7 cellular contexts compared by ENCODE assay signal in the genomic region with DNA sequence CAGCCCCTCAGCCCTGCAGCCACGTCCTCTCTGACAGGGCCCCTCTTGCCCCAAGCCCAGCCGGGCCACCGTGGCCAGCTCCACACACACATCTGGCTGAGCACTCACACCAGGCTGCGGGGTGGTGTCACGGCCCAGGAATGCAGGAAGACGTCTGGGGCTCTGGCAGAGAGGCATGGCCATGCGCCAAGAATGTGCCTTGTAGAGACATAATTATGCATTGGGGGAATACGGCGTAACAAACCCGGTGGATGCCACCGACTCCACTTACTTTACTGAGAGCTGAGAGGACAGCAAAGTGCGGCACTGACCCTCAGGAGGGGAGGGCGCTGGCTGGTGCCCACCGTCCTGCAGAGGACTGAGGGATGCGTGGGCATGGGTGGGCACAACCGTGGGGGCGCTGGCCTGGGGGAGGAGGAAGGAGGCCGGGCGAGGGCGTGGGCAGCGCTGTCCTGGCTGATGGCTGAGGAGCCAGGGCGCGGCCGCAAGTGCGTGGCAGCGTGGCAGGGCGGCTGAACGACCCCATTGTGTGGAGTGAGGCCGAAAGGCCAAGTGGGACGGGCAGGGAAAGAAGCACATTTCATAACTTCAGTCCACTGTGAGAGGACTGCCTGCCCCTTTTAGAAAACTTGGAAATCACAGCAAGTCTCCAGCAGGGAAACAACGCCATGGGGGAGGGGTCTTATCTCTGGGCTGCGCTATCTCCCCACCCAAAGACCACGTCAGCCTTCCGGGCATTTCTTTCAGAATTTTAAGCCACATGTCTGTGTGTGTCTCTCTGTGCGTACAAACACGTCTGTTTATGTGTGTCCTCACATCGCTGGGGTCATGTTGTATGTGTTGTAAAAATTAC. TPM values are rescaled to one million over a fixed set of nuclear protein-coding genes. Genes with fewer than 3 reads are reported as not detected.
DNase-seq lines count a peak whose midpoint lies in the region; ATAC-seq and TF ChIP-seq lines count a peak whose summit lies in the region.

No MANE protein-coding gene starts in this region.

- ATAC-seq in upper lobe of left lung (ENCODE audit: low FRiP score in 2 of 2) = peak; percentile 80 to 86

- H3K9me3 ChIP-seq in upper lobe of left lung = no peaks in the 10 kb centered on the region

- peaks cover 3 to 13% (median 6%) of the 10 kb centered on the region in 5 experiments for H3K9me3 Mint-ChIP-seq in brain

- peak overlapping the region in 3 of 4 donors; percentile 24 to 38 (median 37) for H3K4me3 ChIP-seq in upper lobe of left lung

- 28 to 41% methylated on average over 30 to 37 of the region's 37 CpGs for WGBS in upper lobe of left lung, 2 donors

- H3K27me3 ChIP-seq in upper lobe of left lung = no peaks in the 10 kb centered on the region

- H3K4me1 ChIP-seq in upper lobe of left lung = peaks cover 19 to 40% (median 21%) of the 10 kb centered on the region in 4 donors

- H3K27ac Mint-ChIP-seq in brain = peak overlapping the region in 3 of 5 experiments; percentile 8 to 88 (median 25)

- DNase-seq in LoVo (ENCODE audit: low spot score) = peak; percentile 93
- peak; percentile 74 for DNase-seq in left kidney (ENCODE audit: low read depth, low spot score)
- peak; percentile 90 to 93 for DNase-seq in upper lobe of left lung
- DNase-seq in SKM-1 (lab: John Stamatoyannopoulos, UW; ENCODE audit: unreplicated experiment) = no peak
- no peak for DNase-seq in T-helper 9 cell
- no peak for DNase-seq in activated naive CD4-positive, alpha-beta T cell treated with anti-CD3 and anti-CD28 coated beads, Interleukin-2, amount 50 U/mL, for 16 hours

- TF ChIP-seq CTCF in brain (conservative IDR thresholded peaks at IDR 0.05) = no peak
- TF ChIP-seq CTCF in upper lobe of left lung (IDR thresholded peaks at IDR 0.05) = no peak

- TF ChIP-seq POLR2A in upper lobe of left lung (IDR thresholded peaks at IDR 0.05) = peak in 1 of 4 donors; percentile 23

- H3K27me3 Mint-ChIP-seq in brain = no peaks in the 10 kb centered on the region

- peak in 1 of 4 donors; percentile 31 for TF ChIP-seq EP300 in upper lobe of left lung (IDR thresholded peaks at IDR 0.05)

- peaks cover 45% of the 10 kb centered on the region for H3K4me1 Mint-ChIP-seq in brain

- peak overlapping the region; percentile 67 to 90 (median 78) for H3K27ac ChIP-seq in upper lobe of left lung

- peak overlapping the region in 1 of 5 experiments; percentile 0 for H3K4me3 Mint-ChIP-seq in brain

- no peaks in the 10 kb centered on the region for H3K36me3 ChIP-seq in upper lobe of left lung

- H3K36me3 Mint-ChIP-seq in brain = no peaks in the 10 kb centered on the region

RNA-seq across cellular contexts. Expression of gene METRNL, which starts 30.6 kb away (rescaled TPM):
- 36.9 TPM for polyA plus RNA-seq in brain (ENCODE audit: insufficient read depth, low read depth, low replicate concordance)
- total RNA-seq in upper lobe of left lung = 100 to 1,000 TPM in 2 of 6 donors, 10 to 100 TPM in 4; 59.4 to 120 (median 76.4) TPM

Comparison
In these comparisons a context has a peak if more than half of its experiments do, and no peak if none do; other contexts are left out.
1. DNase-seq: peak in LoVo (single experiment), left kidney (single experiment) and upper lobe of left lung (2 of 2); none in SKM-1 (single experiment), T-helper 9 cell (single experiment) and activated naive CD4-positive, alpha-beta T cell treated with anti-CD3 and anti-CD28 coated beads, Interleukin-2, amount 50 U/mL, for 16 hours (single experiment).